24 cellular contexts compared by ENCODE assay signal in genomic region chr1:15856888-15857287, GRCh38. TPM values are rescaled to one million over a fixed set of nuclear protein-coding genes. Genes with fewer than 3 reads are reported as not detected.
A peak's percentile ranks its signal among the peaks of the same experiment; 100 is the strongest.
DNase-seq lines count a peak whose midpoint lies in the region; ATAC-seq, FAIRE-seq and TF ChIP-seq lines count a peak whose summit lies in the region.
"Had no signal": no experiment of that assay in that cellular context is flagged by ENCODE, and none has a peak within 500 bp of the region (broad histone marks: within the 10 kb centered on the region; RNA-seq: fewer than 3 reads in every experiment).

No MANE protein-coding gene starts in this region.

- TF ChIP-seq POLR2A in GM12892 (IDR thresholded peaks at IDR 0.05; ENCODE audit: low read depth, low read length) (no peak), spleen (IDR thresholded peaks at IDR 0.05) (no peak), HepG2 (IDR thresholded peaks at IDR 0.05; ENCODE audit: insufficient read depth in 1 of 2, low read depth in 2 of 2, low read length in 2 of 2) (no peak), right lobe of liver (IDR thresholded peaks at IDR 0.05) (no peak)

- H3K4me3 Mint-ChIP-seq in activated T-cell treated with anti-CD3 and anti-CD28 coated beads, Interleukin-2, amount 50 U/mL, for 24 hours, result no peak overlapping the region
- no peak overlapping the region for H3K4me3 Mint-ChIP-seq in activated T-cell treated with anti-CD3 and anti-CD28 coated beads, Interleukin-2, amount 50 U/mL, for 72 hours
- H3K4me3 Mint-ChIP-seq in WTC11, result no peak overlapping the region

- no peaks in the 10 kb centered on the region for H3K9me3 Mint-ChIP-seq in activated T-cell treated with anti-CD3 and anti-CD28 coated beads, Interleukin-2, amount 50 U/mL, for 24 hours
- H3K9me3 Mint-ChIP-seq in activated T-cell treated with anti-CD3 and anti-CD28 coated beads, Interleukin-2, amount 50 U/mL, for 72 hours, result no peaks in the 10 kb centered on the region
- H3K9me3 Mint-ChIP-seq in WTC11, result no peaks in the 10 kb centered on the region

- H3K27ac ChIP-seq in spleen (no peak overlapping the region), HepG2 (ENCODE audit: extremely low read length, insufficient read depth, low read length) (no peak overlapping the region), right lobe of liver (no peak overlapping the region), hepatocyte (no peak overlapping the region)
- H3K27ac ChIP-seq: BLaER1 treated with 17β-estradiol and CSF1 and Interleukin-3, amounts not matched to agents 10 nM and 100 nM; HL-60; SJCRH30 had no signal

- BruUV-seq in HepG2 (replicated peaks; lab: Mats Ljungman, UMichigan), result no TSS peak

- no peak for TF ChIP-seq RAD21 in HepG2 (CRISPR knock-in tag; IDR thresholded peaks at IDR 0.05)

- 87 to 93% (median 91%) methylated on average over 5 of the region's 5 CpGs for WGBS in spleen, 5 donors
- WGBS in HepG2 (ENCODE audit: low lambda C conversion rate), result 96% methylated on average over 5 of the region's 5 CpGs
- 77% methylated on average over 5 of the region's 5 CpGs for WGBS in right lobe of liver (ENCODE audit: insufficient coverage, low coverage, low lambda C conversion rate, missing lambda C conversion rate)
- WGBS in hepatocyte (ENCODE audit: low lambda C conversion rate, missing lambda C conversion rate), result 96% methylated on average over 5 of the region's 5 CpGs

- DNase-seq in activated T-cell treated with anti-CD3 and anti-CD28 coated beads, Interleukin-2, amount 50 U/mL, for 24 hours, result no peak
- no peak for DNase-seq in activated T-cell treated with anti-CD3 and anti-CD28 coated beads, Interleukin-2, amount 50 U/mL, for 72 hours
- DNase-seq in GM12892 (ENCODE audit: insufficient read length) (no peak), WTC11 (ENCODE audit: low spot score) (no peak), spleen (peak; percentile 24), HepG2 (ENCODE audit: low spot score) (no peak), right lobe of liver (no peak), hepatocyte (ENCODE audit: low spot score) (no peak)
- DNase-seq: Calu3, DMS79 treated with DMSO at 0.1 percent for 48 hours, GF-D8, KBM-7, MG63, NCI-H2029, NCI-H446, NCI-H524 treated with DMSO at 0.1 percent for 48 hours, NCI-H774, SJCRH30 had no signal

- CTCF ChIA-PET in WTC11 (lab: Charles Lee) (interaction anchor here (0.6 kb wide), 1 partner anchor 42 kb away, joined by 3 read pairs; no protein-coding TSS in a partner anchor), HepG2 (lab: Yijun Ruan, JAX; ENCODE audit: low intra/inter-chr PET ratio, low total read pairs) (no interaction called here)

- peaks cover 24% of the 10 kb centered on the region for H3K36me3 Mint-ChIP-seq in activated T-cell treated with anti-CD3 and anti-CD28 coated beads, Interleukin-2, amount 50 U/mL, for 24 hours (ENCODE audit: low read depth)
- no peaks in the 10 kb centered on the region for H3K36me3 Mint-ChIP-seq in activated T-cell treated with anti-CD3 and anti-CD28 coated beads, Interleukin-2, amount 50 U/mL, for 72 hours (ENCODE audit: insufficient read depth in 2 of 2)
- no peaks in the 10 kb centered on the region for H3K36me3 Mint-ChIP-seq in WTC11

- intact Hi-C loops in spleen (cut with DNase I; ENCODE audit: low total_unique reads) (loop anchor here (10.0 kb wide), 1 partner anchor 58 kb away; no protein-coding TSS in a partner anchor), HepG2 (cut with micrococcal nuclease; ENCODE audit: unreplicated experiment) (no loop called here), right lobe of liver (cut with DNase I) (no loop called here)

- no peaks in the 10 kb centered on the region for H3K9me2 ChIP-seq in hepatocyte (replicated peaks; ENCODE audit: insufficient read depth)

- no peak for TF ChIP-seq EP300 in HepG2 (IDR thresholded peaks at IDR 0.05; ENCODE audit: low read depth in 2 of 2, low read length in 2 of 2)
- TF ChIP-seq EP300 in HepG2 (CRISPR knock-in tag; IDR thresholded peaks at IDR 0.05; ENCODE audit: borderline replicate concordance), result no peak

- no peaks in the 10 kb centered on the region for H3K36me3 ChIP-seq in spleen
- no peaks in the 10 kb centered on the region; a peak in 1 of 5 replicates for H3K36me3 ChIP-seq in HepG2 (replicated peaks in 1 of 2; ENCODE audit: control insufficient read depth in 1 of 2, insufficient read depth in 2 of 2, low read length in 2 of 2)
- H3K36me3 ChIP-seq in right lobe of liver, result no peaks in the 10 kb centered on the region
- no peaks in the 10 kb centered on the region for H3K36me3 ChIP-seq in hepatocyte (replicated peaks; ENCODE audit: insufficient read depth, low read depth)
- H3K36me3 ChIP-seq: MG63, SJCRH30 had no signal

- in situ Hi-C loops in HepG2 (cut with HindIII; ENCODE audit: extremely low pct_ligation_motif_present, low pct_unique_long_range_greater_than_20kb), result no loop called here

- H3K79me2 ChIP-seq in HepG2 (ENCODE audit: insufficient read depth, low read length), result peaks cover 87% of the 10 kb centered on the region
- H3K79me2 ChIP-seq in hepatocyte, result peaks cover 97% of the 10 kb centered on the region

- peaks cover 40% of the 10 kb centered on the region for H3K4me1 Mint-ChIP-seq in activated T-cell treated with anti-CD3 and anti-CD28 coated beads, Interleukin-2, amount 50 U/mL, for 24 hours (ENCODE audit: low read depth)
- H3K4me1 Mint-ChIP-seq in activated T-cell treated with anti-CD3 and anti-CD28 coated beads, Interleukin-2, amount 50 U/mL, for 72 hours (ENCODE audit: low read depth), result peaks cover 26% of the 10 kb centered on the region
- H3K4me1 Mint-ChIP-seq in WTC11, result peaks cover 7% of the 10 kb centered on the region

- H2AFZ ChIP-seq in HepG2 (ENCODE audit: low read length) (no peak overlapping the region), hepatocyte (no peak overlapping the region)

- no peaks in the 10 kb centered on the region for H3K27me3 ChIP-seq in spleen (replicated peaks in 1 of 7)
- no peaks in the 10 kb centered on the region; a peak in 1 of 5 replicates for H3K27me3 ChIP-seq in HepG2 (ENCODE audit: control insufficient read depth in 1 of 2, insufficient read depth in 2 of 2, low read length in 2 of 2)
- H3K27me3 ChIP-seq in right lobe of liver, result no peaks in the 10 kb centered on the region
- H3K27me3 ChIP-seq in hepatocyte, result no peaks in the 10 kb centered on the region
- H3K27me3 ChIP-seq: BLaER1 treated with 17β-estradiol and CSF1 and Interleukin-3, amounts not matched to agents 10 nM and 100 nM; MG63; SJCRH30 had no signal

- H3K9me3 ChIP-seq in spleen (no peaks in the 10 kb centered on the region), HepG2 (ENCODE audit: low read length) (no peaks in the 10 kb centered on the region), right lobe of liver (no peaks in the 10 kb centered on the region), hepatocyte (ENCODE audit: low read depth) (no peaks in the 10 kb centered on the region)
- H3K9me3 ChIP-seq: BLaER1 treated with 17β-estradiol and CSF1 and Interleukin-3, amounts not matched to agents 10 nM and 100 nM; MG63; SJCRH30 had no signal

- H3K4me1 ChIP-seq in spleen (peaks cover 21 to 97% (median 76%) of the 10 kb centered on the region in 6 donors), HepG2 (ENCODE audit: insufficient read depth, low read length) (0 out of 2 replicates have a peak, but pooled peaks cover 3% of the 10 kb centered on the region), right lobe of liver (peaks cover 0 to 49% (median 9%) of the 10 kb centered on the region in 4 donors), hepatocyte (ENCODE audit: insufficient read depth) (peaks cover 11% of the 10 kb centered on the region)
- H3K4me1 ChIP-seq: SJCRH30 had no signal

- TF ChIP-seq CTCF in WTC11 (IDR thresholded peaks at IDR 0.05) (no peak), spleen (IDR thresholded peaks at IDR 0.05 in 8 of 11, conservative IDR thresholded peaks at IDR 0.05 in 3 of 11) (no peak), HepG2 (CRISPR knock-in tag; IDR thresholded peaks at IDR 0.05) (no peak), right lobe of liver (IDR thresholded peaks at IDR 0.05) (no peak), hepatocyte (IDR thresholded peaks at IDR 0.05; ENCODE audit: poor library complexity) (no peak)

- H4K20me1 ChIP-seq in HepG2 (ENCODE audit: insufficient read depth, low read length) (peaks cover 17% of the 10 kb centered on the region), hepatocyte (ENCODE audit: insufficient read depth, poor library complexity, severe bottlenecking) (peaks cover 57% of the 10 kb centered on the region)

- H3K27ac Mint-ChIP-seq in activated T-cell treated with anti-CD3 and anti-CD28 coated beads, Interleukin-2, amount 50 U/mL, for 24 hours, result peak overlapping the region; percentile 47
- no peak overlapping the region for H3K27ac Mint-ChIP-seq in activated T-cell treated with anti-CD3 and anti-CD28 coated beads, Interleukin-2, amount 50 U/mL, for 72 hours
- 0 out of 2 replicates have a peak overlapping the region, but pooled peaks have one; percentile 38 for H3K27ac Mint-ChIP-seq in WTC11

- ATAC-seq in activated T-cell treated with anti-CD3 and anti-CD28 coated beads, Interleukin-2, amount 50 U/mL, for 72 hours (replicated peaks in 1 of 2), result no peak
- no peak for ATAC-seq in WTC11
- ATAC-seq in HepG2, result no peak
- ATAC-seq in right lobe of liver, result no peak
- ATAC-seq: SK-N-SH treated with all-trans-retinoic acid at 6 μM for 48 hours had no signal

- no peak overlapping the region for H3K9ac ChIP-seq in HepG2 (ENCODE audit: insufficient read depth, low read depth, low read length)
- H3K9ac ChIP-seq: BLaER1 treated with 17β-estradiol and CSF1 and Interleukin-3, amounts not matched to agents 10 nM and 100 nM had no signal

- no peaks in the 10 kb centered on the region for H3K27me3 Mint-ChIP-seq in activated T-cell treated with anti-CD3 and anti-CD28 coated beads, Interleukin-2, amount 50 U/mL, for 24 hours
- no peaks in the 10 kb centered on the region for H3K27me3 Mint-ChIP-seq in activated T-cell treated with anti-CD3 and anti-CD28 coated beads, Interleukin-2, amount 50 U/mL, for 72 hours (ENCODE audit: low read depth)
- no peaks in the 10 kb centered on the region for H3K27me3 Mint-ChIP-seq in WTC11 (ENCODE audit: low read depth)

- no peak overlapping the region for H3K4me3 ChIP-seq in spleen
- no peak overlapping the region for H3K4me3 ChIP-seq in HepG2 (replicated peaks in 1 of 3; ENCODE audit: insufficient read depth in 1 of 3, low read depth in 2 of 3, low read length in 3 of 3)
- no peak overlapping the region for H3K4me3 ChIP-seq in right lobe of liver
- H3K4me3 ChIP-seq in hepatocyte, result no peak overlapping the region
- H3K4me3 ChIP-seq: BLaER1 treated with 17β-estradiol and CSF1 and Interleukin-3, amounts not matched to agents 10 nM and 100 nM; MG63; SJCRH30 had no signal

- no peak overlapping the region for H3K4me2 ChIP-seq in HepG2 (ENCODE audit: low read depth, low read length)
- H3K4me2 ChIP-seq in hepatocyte, result no peak overlapping the region

- POLR2A ChIA-PET in WTC11 (lab: Charles Lee) (no interaction called here), HepG2 (lab: Yijun Ruan, JAX) (no interaction called here)

- peak; percentile 9 for FAIRE-seq in GM12892 (lab: Jason Lieb, UNC)
- FAIRE-seq in HepG2 (lab: Jason Lieb, UNC), result no peak
- FAIRE-seq: A204.1, GM12891, RCC 7860 had no signal

RNA-seq across cellular contexts. Expression of gene SPEN, which starts 9.4 kb away (rescaled TPM):
- total RNA-seq in activated T-cell treated with anti-CD3 and anti-CD28 coated beads, Interleukin-2, amount 50 U/mL, for 72 hours, result 10 to 100 TPM; 53.5 to 56.9 TPM
- polyA plus RNA-seq in GM12892 (2012; ENCODE audit: missing spikeins), result 22.3 TPM
- 48.5 to 50.2 TPM (median 48.8 TPM) in 3 replicates for total RNA-seq in WTC11 (2021)
- total RNA-seq in spleen, result 10 to 100 TPM; 54.1 to 75.9 (median 63.0) TPM
- 10 to 100 TPM in 1 of 3 donors, 1 to 10 TPM in 2; 8.0 to 14.1 (median 9.3) TPM for polyA plus RNA-seq in spleen
- total RNA-seq in HepG2 (2016; rRNA removed; fragmentation: Illumina TruSeq; extraction: Trizol), result 14.0 and 25.1 TPM in 2 replicates
- total RNA-seq in HepG2 (2016; cell fraction: cytosol; rRNA removed; fragmentation: Illumina TruSeq; extraction: Trizol; ENCODE audit: low read depth), result 7.7 and 8.8 TPM in 2 replicates
- 10.1 and 21.7 TPM in 2 replicates for total RNA-seq in HepG2 (2016; cell fraction: insoluble cytoplasmic fraction; rRNA removed; fragmentation: Illumina TruSeq; extraction: Trizol)
- total RNA-seq in HepG2 (2016; cell fraction: membrane; rRNA removed; fragmentation: Illumina TruSeq; extraction: Trizol), result 9.3 and 12.9 TPM in 2 replicates
- 49.3 and 56.0 TPM in 2 replicates for total RNA-seq in HepG2 (2016; cell fraction: nucleus; rRNA removed; fragmentation: Illumina TruSeq; extraction: Trizol)
- 4.8 and 5.0 TPM in 2 replicates for polyA plus RNA-seq in HepG2 (2011; rRNA removed)
- polyA plus RNA-seq in HepG2 (2011; cell fraction: cytosol; rRNA removed), result 2.8 and 3.3 TPM in 2 replicates
- polyA plus RNA-seq in HepG2 (2011; cell fraction: nucleus; rRNA removed), result 18.8 and 20.8 TPM in 2 replicates
- 21.6 and 23.5 TPM in 2 replicates for polyA plus RNA-seq in HepG2 (2012)
- 0.96 and 1.2 TPM in 2 replicates for polyA plus RNA-seq in HepG2 (2016; cell fraction: cytosol; fragmentation: Illumina TruSeq; extraction: Trizol; ENCODE audit: low read depth)
- polyA plus RNA-seq in HepG2 (2016; cell fraction: insoluble cytoplasmic fraction; fragmentation: Illumina TruSeq; extraction: Trizol; ENCODE audit: low read depth), result 8.1 and 13.9 TPM in 2 replicates
- polyA plus RNA-seq in HepG2 (2016; cell fraction: membrane; fragmentation: Illumina TruSeq; extraction: Trizol; ENCODE audit: low read depth), result 2.4 and 4.4 TPM in 2 replicates
- polyA plus RNA-seq in HepG2 (2016; cell fraction: nucleus; fragmentation: Illumina TruSeq; extraction: Trizol; ENCODE audit: insufficient read depth, low read depth), result 82.7 and 94.7 TPM in 2 replicates
- polyA minus RNA-seq in HepG2 (2011; rRNA and poly(A)+ RNA removed; ENCODE audit: low replicate concordance), result 26.2 and 39.1 TPM in 2 replicates
- 16.2 and 25.1 TPM in 2 replicates for polyA minus RNA-seq in HepG2 (2011; cell fraction: cytosol; rRNA and poly(A)+ RNA removed)
- 33.1 and 35.3 TPM in 2 replicates for polyA minus RNA-seq in HepG2 (2011; cell fraction: nucleus; rRNA and poly(A)+ RNA removed)
- total RNA-seq in right lobe of liver, result 10 to 100 TPM; 13.5 to 33.7 (median 23.2) TPM
- 23.7 and 25.9 TPM in 2 replicates for total RNA-seq in hepatocyte
- polyA plus RNA-seq in hepatocyte, result 22.7 and 24.3 TPM in 2 replicates

RNA-seq across cellular contexts. Expression of gene UQCRHL, which starts 49.4 kb away (rescaled TPM):
- 1 to 10 TPM; 2.2 to 2.9 TPM for total RNA-seq in activated T-cell treated with anti-CD3 and anti-CD28 coated beads, Interleukin-2, amount 50 U/mL, for 72 hours
- polyA plus RNA-seq in GM12892 (2012; ENCODE audit: missing spikeins), result 7.8 TPM
- 2.6 to 3.8 TPM (median 2.7 TPM) in 3 replicates for total RNA-seq in WTC11 (2021)
- 1 to 10 TPM in 6 of 7 donors, under 1 TPM in 1; 0.67 to 2.6 (median 1.2) TPM for total RNA-seq in spleen
- polyA plus RNA-seq in spleen, result 1 to 10 TPM; 1.9 to 2.6 (median 2.4) TPM
- total RNA-seq in HepG2 (2016; rRNA removed; fragmentation: Illumina TruSeq; extraction: Trizol), result 2.3 and 4.0 TPM in 2 replicates
- 1.3 and 1.6 TPM in 2 replicates for total RNA-seq in HepG2 (2016; cell fraction: cytosol; rRNA removed; fragmentation: Illumina TruSeq; extraction: Trizol; ENCODE audit: low read depth)
- total RNA-seq in HepG2 (2016; cell fraction: insoluble cytoplasmic fraction; rRNA removed; fragmentation: Illumina TruSeq; extraction: Trizol), result 2.3 and 4.1 TPM in 2 replicates
- total RNA-seq in HepG2 (2016; cell fraction: membrane; rRNA removed; fragmentation: Illumina TruSeq; extraction: Trizol), result 3.6 and 3.8 TPM in 2 replicates
- 0.72 and 0.87 TPM in 2 replicates for total RNA-seq in HepG2 (2016; cell fraction: nucleus; rRNA removed; fragmentation: Illumina TruSeq; extraction: Trizol)
- polyA plus RNA-seq in HepG2 (2011; rRNA removed), result 1.4 and 1.8 TPM in 2 replicates
- 1.3 and 2.6 TPM in 2 replicates for polyA plus RNA-seq in HepG2 (2011; cell fraction: cytosol; rRNA removed)
- polyA plus RNA-seq in HepG2 (2011; cell fraction: nucleus; rRNA removed), result 0.59 and 1.3 TPM in 2 replicates
- polyA plus RNA-seq in HepG2 (2012), result 4.4 and 15.0 TPM in 2 replicates
- 3.5 and 3.9 TPM in 2 replicates for polyA plus RNA-seq in HepG2 (2016; cell fraction: cytosol; fragmentation: Illumina TruSeq; extraction: Trizol; ENCODE audit: low read depth)
- 6.0 and 6.8 TPM in 2 replicates for polyA plus RNA-seq in HepG2 (2016; cell fraction: insoluble cytoplasmic fraction; fragmentation: Illumina TruSeq; extraction: Trizol; ENCODE audit: low read depth)
- 4.5 and 5.2 TPM in 2 replicates for polyA plus RNA-seq in HepG2 (2016; cell fraction: membrane; fragmentation: Illumina TruSeq; extraction: Trizol; ENCODE audit: low read depth)
- polyA plus RNA-seq in HepG2 (2016; cell fraction: nucleus; fragmentation: Illumina TruSeq; extraction: Trizol; ENCODE audit: insufficient read depth, low read depth), result 1.8 and 2.2 TPM in 2 replicates
- polyA minus RNA-seq in HepG2 (2011; rRNA and poly(A)+ RNA removed; ENCODE audit: low replicate concordance), result 1.2 TPM in 1 of 2 replicates, not detected in the other
- 2.5 and 2.8 TPM in 2 replicates for polyA minus RNA-seq in HepG2 (2011; cell fraction: cytosol; rRNA and poly(A)+ RNA removed)
- polyA minus RNA-seq in HepG2 (2011; cell fraction: nucleus; rRNA and poly(A)+ RNA removed), result 0.64 and 0.87 TPM in 2 replicates
- 1 to 10 TPM in 2 of 6 experiments, under 1 TPM in 4; 0.42 to 1.1 (median 0.51) TPM for total RNA-seq in right lobe of liver
- 2.0 and 2.6 TPM in 2 replicates for total RNA-seq in hepatocyte
- 1.0 and 1.8 TPM in 2 replicates for polyA plus RNA-seq in hepatocyte
